In the genomic region with DNA sequence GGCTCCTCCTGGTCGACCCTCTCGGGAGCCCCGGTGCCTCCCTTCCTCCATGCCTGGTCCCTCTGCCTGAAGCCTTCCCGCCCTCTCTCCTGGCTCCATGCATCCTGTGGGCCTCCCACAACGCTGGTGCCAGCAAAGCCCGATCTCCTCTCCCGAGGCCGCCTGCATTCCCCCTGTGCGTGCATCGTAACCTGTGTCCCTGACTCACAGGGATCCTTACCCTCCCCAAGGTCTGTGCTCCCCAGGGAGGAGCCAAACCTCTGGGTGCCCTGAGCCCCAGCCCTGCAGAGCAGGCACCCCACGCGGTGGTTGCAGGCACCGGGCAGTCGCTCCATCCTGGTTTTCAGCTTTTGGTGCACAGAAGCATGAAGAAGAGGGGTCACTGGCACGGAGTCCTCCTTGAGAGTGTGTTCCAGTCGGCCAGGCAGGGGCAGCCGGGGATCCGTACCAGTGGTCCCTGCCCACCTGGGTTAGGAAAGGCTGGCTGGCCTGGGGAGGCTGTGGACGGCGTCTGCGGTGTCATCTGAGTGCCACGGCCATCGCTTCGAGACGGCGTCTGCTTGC, we compare ENCODE assay signal across 10 cellular contexts. TPM values are rescaled to one million over a fixed set of nuclear protein-coding genes. Genes with fewer than 3 reads are reported as not detected.
DNase-seq lines count a peak whose midpoint lies in the region; ATAC-seq and TF ChIP-seq lines count a peak whose summit lies in the region.
"Had no signal": no experiment of that assay in that cellular context is flagged by ENCODE, and none has a peak within 500 bp of the region (broad histone marks: within the 10 kb centered on the region; RNA-seq: fewer than 3 reads in every experiment).

No MANE protein-coding gene starts in this region.

- DNase-seq in GM13977 (ENCODE audit: low spot score) (peak; percentile 35), SJCRH30 (no peak), gastrocnemius medialis (no peak), epidermal melanocyte (ENCODE audit: insufficient read length, low spot score) (no peak), DMS 273 treated with DMSO at 0.1 percent for 48 hours (lab: John Stamatoyannopoulos, UW) (no peak)
- DNase-seq: NCI-H748 treated with DMSO at 0.1 percent for 48 hours had no signal

- H3K4me3 ChIP-seq in SJCRH30 (peak overlapping the region; percentile 11), iPS-20b (ENCODE audit: low read length) (0 out of 2 replicates have a peak overlapping the region, but pooled peaks have one; percentile 21), gastrocnemius medialis (peak overlapping the region in 3 of 4 donors; percentile 52 to 77 (median 56))

- in situ Hi-C loops in GM13977 (cut with MboI; ENCODE audit: low pct_unique_long_range_greater_than_20kb, low sequenced_read_pairs, unreplicated experiment), result no loop called here
- in situ Hi-C loops in gastrocnemius medialis (cut with MboI; ENCODE audit: low sequenced_read_pairs in 4 of 4), result no loop called here

- TF ChIP-seq POLR2A in gastrocnemius medialis (IDR thresholded peaks at IDR 0.05), result no peak

- H3K9me3 ChIP-seq in SJCRH30 (replicated peaks), result no peaks in the 10 kb centered on the region
- H3K9me3 ChIP-seq in iPS-20b (ENCODE audit: insufficient read depth, low read depth, low read length), result no peaks in the 10 kb centered on the region
- no peaks in the 10 kb centered on the region for H3K9me3 ChIP-seq in gastrocnemius medialis

- no peak overlapping the region for H3K9ac ChIP-seq in iPS-20b (ENCODE audit: low read depth, low read length)

- H3K36me3 ChIP-seq in SJCRH30 (no peaks in the 10 kb centered on the region), iPS-20b (ENCODE audit: insufficient read depth, low read depth, low read length) (no peaks in the 10 kb centered on the region), gastrocnemius medialis (no peaks in the 10 kb centered on the region)

- intact Hi-C loops in gastrocnemius medialis (cut with DNase I; ENCODE audit: low total_unique reads), result no loop called here

- ATAC-seq in gastrocnemius medialis (peak in 1 of 2 donors; percentile 8), GM21423 (IDR thresholded peaks at IDR 0.05; ENCODE audit: unreplicated experiment) (no peak)

- H3K27ac ChIP-seq in SJCRH30 (no peak overlapping the region), iPS-20b (ENCODE audit: low read length) (no peak overlapping the region), gastrocnemius medialis (no peak overlapping the region)
- H3K27ac ChIP-seq: VCaP had no signal

- H3K4me1 ChIP-seq in SJCRH30 (no peaks in the 10 kb centered on the region), iPS-20b (ENCODE audit: insufficient read depth, low read length) (no peaks in the 10 kb centered on the region), gastrocnemius medialis (no peaks in the 10 kb centered on the region)

- peaks cover 11% of the 10 kb centered on the region; the same call in 1 of the 2 replicates for H3K27me3 ChIP-seq in SJCRH30
- no peaks in the 10 kb centered on the region for H3K27me3 ChIP-seq in iPS-20b (ENCODE audit: insufficient read depth, low read length)
- no peaks in the 10 kb centered on the region for H3K27me3 ChIP-seq in gastrocnemius medialis

- TF ChIP-seq CTCF in GM13977 (IDR thresholded peaks at IDR 0.05; ENCODE audit: extremely low read depth, insufficient read depth, missing control alignments) (no peak), gastrocnemius medialis (IDR thresholded peaks at IDR 0.05 in 4 of 5, conservative IDR thresholded peaks at IDR 0.05 in 1 of 5) (no peak)

RNA-seq across cellular contexts. Expression of gene ENPP7, which starts 1.8 kb away (rescaled TPM):
- not detected in 2 replicates for total RNA-seq in SJCRH30 (2014; rRNA removed; shearing (Covaris generic))
- total RNA-seq in gastrocnemius medialis, result not detected
- total RNA-seq: osteocyte had no signal

RNA-seq across cellular contexts. Expression of gene CBX2, which starts 49.0 kb away (rescaled TPM):
- total RNA-seq in SJCRH30 (2014; rRNA removed; shearing (Covaris generic)), result 88.0 and 90.0 TPM in 2 replicates
- total RNA-seq in gastrocnemius medialis, result 1 to 10 TPM in 1 of 4 donors, under 1 TPM in 2, not detected in 1; 0.13 to 1.1 (median 0.42) TPM

Comparison
In these comparisons a context has a peak if more than half of its experiments do, and no peak if none do; other contexts are left out.
1. RNA of gene CBX2, which starts 49.0 kb away (total RNA-seq): 88.0 to 90.0 TPM in SJCRH30; 0.13 to 1.1 TPM in gastrocnemius medialis; every median in the first group is over 10 times any median in the second.
2. Peak in every context shown above with its lines, with median percentiles within 50 percentile points of each other: H3K4me3 ChIP-seq.